Comparison of ENCODE assay signal across 8 cellular contexts in the genomic region with DNA sequence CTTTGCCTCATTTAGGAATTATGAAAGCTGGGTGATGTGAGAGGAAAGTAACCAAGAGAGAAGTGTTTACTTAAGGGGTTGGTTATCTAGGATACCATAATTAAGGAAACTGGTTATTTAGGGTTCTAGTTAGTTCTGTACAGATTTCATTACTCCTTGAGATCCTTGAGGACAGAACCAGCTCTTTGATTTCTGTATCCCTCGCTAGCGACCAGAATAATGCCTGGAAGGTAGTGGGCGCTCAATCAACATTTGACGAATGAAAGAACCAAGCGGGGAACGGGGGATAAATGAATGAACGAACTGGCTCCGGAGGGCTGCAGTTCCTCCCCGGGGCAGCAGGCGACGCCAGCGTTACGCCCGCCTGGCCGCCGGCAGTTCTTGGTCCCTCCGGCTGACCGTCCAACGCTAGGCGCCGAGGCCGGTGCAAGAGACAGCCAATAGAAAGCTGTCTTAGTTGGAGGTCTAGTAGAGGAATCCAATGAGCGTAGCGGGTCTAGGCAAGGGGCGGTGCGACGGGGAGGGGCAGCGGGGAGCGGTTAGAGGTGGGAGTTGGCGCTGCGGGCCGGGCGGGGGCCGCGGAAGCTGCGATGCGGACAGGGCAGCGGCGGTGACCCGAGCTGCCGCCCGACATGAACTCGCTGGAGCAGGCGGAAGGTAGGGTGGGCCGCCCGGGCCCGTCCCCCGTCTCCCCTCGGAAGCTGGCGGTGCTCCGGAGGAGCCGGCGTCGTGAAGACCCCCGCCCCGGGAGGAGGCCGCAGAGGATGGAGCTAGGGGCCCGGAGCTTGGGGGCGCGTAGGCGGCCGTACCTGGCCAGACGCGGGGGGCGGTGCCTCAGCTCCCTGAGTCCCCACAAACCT. TPM values are rescaled to one million over a fixed set of nuclear protein-coding genes. Genes with fewer than 3 reads are reported as not detected.
DNase-seq lines count a peak whose midpoint lies in the region; ATAC-seq and TF ChIP-seq lines count a peak whose summit lies in the region.

A gene with protein sequence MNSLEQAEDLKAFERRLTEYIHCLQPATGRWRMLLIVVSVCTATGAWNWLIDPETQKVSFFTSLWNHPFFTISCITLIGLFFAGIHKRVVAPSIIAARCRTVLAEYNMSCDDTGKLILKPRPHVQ (plus strand): TSS at position 542 of the 860 bp plus-strand sequence. CDS start 91 bp downstream, at position 633.

- H3K36me3 Mint-ChIP-seq in activated T-helper 17 cell treated with anti-CD3 and anti-CD28 coated beads, Interleukin-2, amount 50 U/mL, for 72 hours (ENCODE audit: low read depth), result peaks cover 17% of the 10 kb centered on the region
- no peaks in the 10 kb centered on the region for H3K36me3 Mint-ChIP-seq in natural killer cell

- H3K4me3 Mint-ChIP-seq in activated T-helper 17 cell treated with anti-CD3 and anti-CD28 coated beads, Interleukin-2, amount 50 U/mL, for 72 hours, result peak within 1 kb of the TSS; percentile 95
- H3K4me3 Mint-ChIP-seq in natural killer cell, result peak within 1 kb of the TSS; percentile 94

- POLR2A ChIA-PET in RWPE1 (lab: Yijun Ruan, JAX; ENCODE audit: low non-redundant PET), result interaction anchor here (1.1 kb wide), 1 partner anchor 41 kb away, joined by 4 read pairs; a partner anchor contains a TSS

- peak; percentile 99 for TF ChIP-seq CTCF in LNCaP clone FGC (IDR thresholded peaks at IDR 0.05; ENCODE audit: control insufficient read depth, extremely low read depth, insufficient read depth)
- TF ChIP-seq CTCF in RWPE1 (conservative IDR thresholded peaks at IDR 0.05; ENCODE audit: low read depth), result peak; percentile 100
- TF ChIP-seq CTCF in fibroblast of mammary gland (conservative IDR thresholded peaks at IDR 0.05; ENCODE audit: control insufficient read depth, insufficient read depth, low read depth, low read length), result peak; percentile 96
- TF ChIP-seq CTCF in natural killer cell (IDR thresholded peaks at IDR 0.05), result peak; percentile 100

- H3K27ac ChIP-seq in RWPE1, result peak within 1 kb of the TSS; percentile 75

- H3K27me3 Mint-ChIP-seq in activated T-helper 17 cell treated with anti-CD3 and anti-CD28 coated beads, Interleukin-2, amount 50 U/mL, for 72 hours, result no peaks in the 10 kb centered on the region
- peaks cover 8 to 9% of the 10 kb centered on the region in 2 donors for H3K27me3 Mint-ChIP-seq in natural killer cell (ENCODE audit: low read depth in 2 of 2)

- H3K4me1 Mint-ChIP-seq in activated T-helper 17 cell treated with anti-CD3 and anti-CD28 coated beads, Interleukin-2, amount 50 U/mL, for 72 hours, result peaks cover 4% of the 10 kb centered on the region
- H3K4me1 Mint-ChIP-seq in natural killer cell, result peaks cover 14 to 15% of the 10 kb centered on the region in 2 donors

- no peaks in the 10 kb centered on the region for H3K9me3 ChIP-seq in ES-I3 (ENCODE audit: control insufficient read depth, insufficient read depth, low read length)

- H3K4me1 ChIP-seq in ES-I3 (ENCODE audit: insufficient read depth, low read length), result no peaks in the 10 kb centered on the region

- H3K9me3 Mint-ChIP-seq in activated T-helper 17 cell treated with anti-CD3 and anti-CD28 coated beads, Interleukin-2, amount 50 U/mL, for 72 hours, result no peaks in the 10 kb centered on the region
- H3K9me3 Mint-ChIP-seq in natural killer cell, result no peaks in the 10 kb centered on the region

- H3K4me3 ChIP-seq in LNCaP clone FGC (ENCODE audit: low read depth, low read length), result peak within 1 kb of the TSS; percentile 92
- H3K4me3 ChIP-seq in fibroblast of mammary gland (ENCODE audit: control insufficient read depth, low read depth, low read length), result peak within 1 kb of the TSS; percentile 95

- ATAC-seq in activated T-helper 17 cell treated with anti-CD3 and anti-CD28 coated beads, Interleukin-2, amount 50 U/mL, for 72 hours (replicated peaks), result peak; percentile 100
- peak; percentile 94 to 99 (median 97) for ATAC-seq in natural killer cell

- peak; percentile 94 for DNase-seq in H4 (ENCODE audit: low spot score)
- DNase-seq in LNCaP clone FGC (ENCODE audit: low read depth), result peak; percentile 89
- peak; percentile 100 for DNase-seq in RWPE1 (ENCODE audit: low spot score)
- DNase-seq in fibroblast of mammary gland (ENCODE audit: low read depth), result peak; percentile 97
- DNase-seq in natural killer cell, result peak; percentile 93
- peak; percentile 92 for DNase-seq in stimulated activated naive CD4-positive, alpha-beta T cell treated with Interleukin-2 at 50 U/mL for 16 hours (lab: John Stamatoyannopoulos, UW)

- peak within 1 kb of the TSS; percentile 84 for H3K9ac ChIP-seq in ES-I3 (ENCODE audit: low read depth, low read length)

- CTCF ChIA-PET in RWPE1 (lab: Yijun Ruan, JAX), result interaction anchor here (0.5 to 2.8 kb wide), 36 partner anchors 9 to 1708 kb away, joined by 3 to 23 read pairs (median 3); no protein-coding TSS in a partner anchor

- intact Hi-C loops in natural killer cell (cut with micrococcal nuclease), result loop anchor here (1.0 to 10.0 kb wide), 7 partner anchors 42 to 781 kb away; a partner anchor contains a TSS

- no peaks in the 10 kb centered on the region for H3K36me3 ChIP-seq in ES-I3 (ENCODE audit: insufficient read depth, low read length)

- peak within 1 kb of the TSS; percentile 91 for H3K27ac Mint-ChIP-seq in activated T-helper 17 cell treated with anti-CD3 and anti-CD28 coated beads, Interleukin-2, amount 50 U/mL, for 72 hours
- peak within 1 kb of the TSS; percentile 80 to 96 for H3K27ac Mint-ChIP-seq in natural killer cell

RNA-seq across cellular contexts. Expression of the gene that starts here (rescaled TPM):
- 24.3 and 34.1 TPM in 2 replicates for total RNA-seq in H4 (2014; rRNA removed; shearing (Covaris generic))
- total RNA-seq in activated T-helper 17 cell treated with anti-CD3 and anti-CD28 coated beads, Interleukin-2, amount 50 U/mL, for 72 hours, result 10 to 100 TPM; 22.6 to 24.1 TPM
- 10 to 100 TPM; 34.3 to 41.6 (median 37.5) TPM for total RNA-seq in natural killer cell

Comparison
In these comparisons a context has a peak if more than half of its experiments do, and no peak if none do; other contexts are left out.
1. Peak in every context shown above with its lines: DNase-seq, ATAC-seq, H3K4me3 ChIP-seq and H3K27ac ChIP-seq.